9 cellular contexts compared by ENCODE assay signal in genomic region chr13:99614465-99614885, GRCh38. TPM values are rescaled to one million over a fixed set of nuclear protein-coding genes. Genes with fewer than 3 reads are reported as not detected.
DNase-seq lines count a peak whose midpoint lies in the region; ATAC-seq and TF ChIP-seq lines count a peak whose summit lies in the region.
"Had no signal": no experiment of that assay in that cellular context is flagged by ENCODE, and none has a peak within 500 bp of the region (broad histone marks: within the 10 kb centered on the region; RNA-seq: fewer than 3 reads in every experiment).

No MANE protein-coding gene starts in this region.

- H3K9me3 ChIP-seq in uterus (no peaks in the 10 kb centered on the region), neuronal stem cell (replicated peaks in 1 of 2; ENCODE audit: control insufficient read depth in 2 of 2, insufficient read depth in 1 of 2, low read depth in 1 of 2, low read length in 2 of 2) (no peaks in the 10 kb centered on the region)

- no peak overlapping the region for H4K8ac ChIP-seq in neuronal stem cell (ENCODE audit: low read depth, low read length)

- no peak overlapping the region for H3K23ac ChIP-seq in neuronal stem cell (ENCODE audit: low read depth, low read length, poor library complexity)

- H2BK120ac ChIP-seq in neuronal stem cell (ENCODE audit: low read depth, low read length), result no peak overlapping the region

- peak; percentile 32 for TF ChIP-seq CTCF in CD14-positive monocyte (IDR thresholded peaks at IDR 0.05)
- TF ChIP-seq CTCF in foreskin keratinocyte (conservative IDR thresholded peaks at IDR 0.05), result peak; percentile 62
- no peak for TF ChIP-seq CTCF in uterus (IDR thresholded peaks at IDR 0.05)

- no peak overlapping the region for H2BK15ac ChIP-seq in neuronal stem cell (ENCODE audit: low read length)

- no peaks in the 10 kb centered on the region for H3K9me3 Mint-ChIP-seq in CD14-positive monocyte

- H3K27ac Mint-ChIP-seq in CD14-positive monocyte, result no peak overlapping the region

- no CpG with 5 or more reads among the region's 9 CpGs for WGBS in neuronal stem cell (ENCODE audit: extremely low coverage in 2 of 2, insufficient read length in 2 of 2, insufficient replicate concordance in 1 of 2), 2 donors

- H3K4me3 Mint-ChIP-seq in CD14-positive monocyte, result no peak overlapping the region

- H3K4me3 ChIP-seq in uterus, result no peak overlapping the region
- no peak overlapping the region for H3K4me3 ChIP-seq in neuronal stem cell (ENCODE audit: low read length in 2 of 2)

- H3K27me3 ChIP-seq in foreskin keratinocyte (no peaks in the 10 kb centered on the region), uterus (no peaks in the 10 kb centered on the region), neuronal stem cell (ENCODE audit: control insufficient read depth in 3 of 3, insufficient read depth in 3 of 3, low read depth in 1 of 3, low read length in 3 of 3) (no peaks in the 10 kb centered on the region)

- H3K79me1 ChIP-seq in neuronal stem cell (ENCODE audit: low read depth, low read length), result no peaks in the 10 kb centered on the region

- H3K4me1 ChIP-seq in foreskin keratinocyte (peaks cover 7% of the 10 kb centered on the region), uterus (no peaks in the 10 kb centered on the region), neuronal stem cell (ENCODE audit: control insufficient read depth in 2 of 2, insufficient read depth in 1 of 2, low read depth in 1 of 2, low read length in 2 of 2) (peaks cover 8% of the 10 kb centered on the region in 2 donors)

- H2BK5ac ChIP-seq in neuronal stem cell (ENCODE audit: low read length), result no peak overlapping the region

- no peaks in the 10 kb centered on the region for H3K36me3 Mint-ChIP-seq in CD14-positive monocyte

- peaks cover 2 to 7% (median 4%) of the 10 kb centered on the region in 3 donors for H3K27me3 Mint-ChIP-seq in CD14-positive monocyte (ENCODE audit: low read depth in 3 of 3)

- no peak overlapping the region for H2AK5ac ChIP-seq in neuronal stem cell (ENCODE audit: low read depth, low read length)

- no peak overlapping the region for H3K4ac ChIP-seq in neuronal stem cell (ENCODE audit: low read length)

- no peak overlapping the region for H2BK12ac ChIP-seq in neuronal stem cell (ENCODE audit: low read length)

- ATAC-seq in GM18861 (IDR thresholded peaks at IDR 0.05; ENCODE audit: unreplicated experiment), result peak; percentile 92
- ATAC-seq in HG03095 (IDR thresholded peaks at IDR 0.05; ENCODE audit: unreplicated experiment), result peak; percentile 78
- peak; percentile 97 for ATAC-seq in foreskin keratinocyte

- intact Hi-C loops in CD14-positive monocyte (cut with micrococcal nuclease), result loop anchor here in 1 of 2 donors (10.0 kb wide), 2 partner anchors 170 to 1060 kb away; partner anchors contain the start of gene TMTC4
- intact Hi-C loops in uterus (cut with DNase I; ENCODE audit: low total_unique reads), result no loop called here

- H3K4me2 ChIP-seq in neuronal stem cell (ENCODE audit: insufficient read depth, low read length, poor library complexity, severe bottlenecking), result no peak overlapping the region

- TF ChIP-seq POLR2A in uterus (IDR thresholded peaks at IDR 0.05), result no peak

- DNase-seq in CD14-positive monocyte (ENCODE audit: low spot score), result no peak
- peak; percentile 17 for DNase-seq in SK-N-DZ (ENCODE audit: low spot score)
- DNase-seq in foreskin keratinocyte, result peak; percentile 83 to 92
- no peak for DNase-seq in uterus
- DNase-seq in LoVo (ENCODE audit: low spot score), result no peak
- no peak for DNase-seq in neuronal stem cell (ENCODE audit: low spot score)

- H3K9ac ChIP-seq in neuronal stem cell (ENCODE audit: low read depth, low read length, poor library complexity), result no peak overlapping the region

- H2AFZ ChIP-seq in neuronal stem cell (ENCODE audit: low read length), result no peak overlapping the region

- no peaks in the 10 kb centered on the region for H3K36me3 ChIP-seq in uterus
- no peaks in the 10 kb centered on the region for H3K36me3 ChIP-seq in neuronal stem cell (replicated peaks in 1 of 2; ENCODE audit: control insufficient read depth in 2 of 2, insufficient read depth in 2 of 2, low read length in 2 of 2)

- H3K4me1 Mint-ChIP-seq in CD14-positive monocyte, result peaks cover 4% of the 10 kb centered on the region

- H3K27ac ChIP-seq in foreskin keratinocyte (no peak overlapping the region), uterus (no peak overlapping the region), neuronal stem cell (replicated peaks; ENCODE audit: low read length) (no peak overlapping the region)
- H3K27ac ChIP-seq: HL-60 had no signal

- H4K91ac ChIP-seq in neuronal stem cell (ENCODE audit: low read depth, low read length, poor library complexity), result no peak overlapping the region

- no peak overlapping the region for H3K14ac ChIP-seq in neuronal stem cell (ENCODE audit: low read length)

- H3K18ac ChIP-seq in neuronal stem cell (ENCODE audit: low read length), result no peak overlapping the region

RNA-seq across cellular contexts. Expression of gene CLYBL, which starts 8.0 kb away (rescaled TPM):
- 1 to 10 TPM; 1.1 to 3.3 TPM for polyA plus RNA-seq in CD14-positive monocyte
- polyA plus RNA-seq in SK-N-DZ (2014; cell fraction: cytosol; rRNA removed), result 0.41 and 3.1 TPM in 2 replicates
- polyA plus RNA-seq in SK-N-DZ (2014; cell fraction: nucleus; rRNA removed), result 0.52 and 1.2 TPM in 2 replicates
- 1.3 and 1.5 TPM in 2 replicates for total RNA-seq in foreskin keratinocyte
- 1.3 and 1.9 TPM in 2 replicates for polyA plus RNA-seq in foreskin keratinocyte
- 10 to 100 TPM in 1 of 4 donors, 1 to 10 TPM in 2, under 1 TPM in 1; 0.29 to 34.3 (median 7.2) TPM for total RNA-seq in uterus
- polyA plus RNA-seq in neuronal stem cell (2013, experiment 1 of 2), result 15.5 TPM
- polyA plus RNA-seq in neuronal stem cell (2013, experiment 2 of 2), result 14.1 TPM

Comparison
In these comparisons a context has a peak if more than half of its experiments do, and no peak if none do; other contexts are left out.
1. DNase-seq: peak in SK-N-DZ (single experiment) and foreskin keratinocyte (2 of 2); none in CD14-positive monocyte (single experiment), uterus (0 of 2), LoVo (single experiment) and neuronal stem cell (single experiment).
2. CTCF ChIP-seq: peak in CD14-positive monocyte (single experiment) and foreskin keratinocyte (single experiment); none in uterus (0 of 4).
3. Peak in every context shown above with its lines, with median percentiles within 50 percentile points of each other: ATAC-seq.